ENCODE assay signal across 1 cellular context in the genomic region with DNA sequence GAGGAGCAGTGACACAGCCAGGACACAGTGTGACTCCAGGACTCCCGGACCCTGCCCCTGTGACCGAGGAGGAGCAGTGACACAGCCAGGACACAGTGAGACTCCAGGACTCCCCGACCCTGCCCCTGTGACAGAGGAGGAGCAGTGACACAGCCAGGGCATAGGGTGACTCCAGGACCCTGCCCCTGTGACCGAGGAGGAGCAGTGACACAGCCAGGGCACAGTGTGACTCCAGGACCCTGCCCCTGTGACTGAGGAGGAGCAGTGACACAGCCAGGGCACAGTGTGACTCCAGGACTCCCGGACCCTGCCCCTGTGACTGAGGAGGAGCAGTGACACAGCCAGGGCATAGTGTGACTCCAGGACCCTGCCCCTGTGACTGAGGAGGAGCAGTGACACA. TPM values are rescaled to one million over a fixed set of nuclear protein-coding genes. Genes with fewer than 3 reads are reported as not detected.
"Had no signal": no experiment of that assay in that cellular context is flagged by ENCODE, and none has a peak within 500 bp of the region (broad histone marks: within the 10 kb centered on the region; RNA-seq: fewer than 3 reads in every experiment).

No MANE protein-coding gene starts in this region.

RNA-seq across cellular contexts. Expression of gene COL6A2, which starts 12.7 kb away (rescaled TPM):
- total RNA-seq: OCI-LY7 had no signal
